9 cellular contexts compared by ENCODE assay signal in the genomic region with DNA sequence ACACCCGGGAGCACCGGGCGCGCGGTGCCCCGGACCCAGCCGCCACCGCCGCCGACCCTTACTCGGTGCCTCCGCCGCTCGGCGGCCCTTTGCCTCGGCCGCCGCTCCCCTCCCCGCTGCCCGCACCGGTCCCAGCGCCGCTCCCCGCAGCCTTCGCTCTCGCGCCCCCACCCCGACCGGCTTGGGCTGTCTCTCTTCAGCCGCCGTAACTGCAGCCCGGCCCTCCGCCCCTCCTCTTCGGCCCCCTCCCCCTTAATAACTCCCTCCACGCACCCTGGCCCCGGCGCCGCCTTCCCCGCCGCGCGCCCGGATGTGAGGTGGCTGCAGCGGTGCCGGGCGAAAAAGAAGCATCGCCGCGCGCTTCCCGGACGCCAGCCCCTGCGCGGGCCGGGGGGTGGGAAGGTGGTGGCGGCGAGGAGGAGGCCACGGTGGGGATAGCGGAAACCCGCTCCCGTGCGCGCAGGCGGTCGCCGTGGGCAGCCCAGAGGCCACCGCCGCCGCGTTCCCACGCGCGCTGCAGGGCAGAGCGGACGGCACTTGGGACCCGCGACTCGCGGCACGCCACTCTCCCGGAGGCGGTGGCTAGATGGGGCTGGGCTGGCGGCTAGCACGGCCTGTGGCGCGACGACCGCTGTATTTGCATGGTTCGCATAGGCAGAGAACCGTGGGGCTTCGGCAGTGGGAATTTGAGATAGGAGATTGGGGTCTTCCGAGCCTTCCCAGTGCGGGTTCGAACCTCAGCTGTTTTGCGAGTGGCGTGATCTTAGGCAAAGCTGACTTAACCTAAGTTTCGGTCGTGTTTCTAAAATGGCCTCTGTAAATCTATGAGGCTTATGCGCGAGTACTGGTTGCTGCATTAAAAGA. TPM values are rescaled to one million over a fixed set of nuclear protein-coding genes. Genes with fewer than 3 reads are reported as not detected.
DNase-seq lines count a peak whose midpoint lies in the region; ATAC-seq, FAIRE-seq and TF ChIP-seq lines count a peak whose summit lies in the region.
"Had no signal": no experiment of that assay in that cellular context is flagged by ENCODE, and none has a peak within 500 bp of the region (broad histone marks: within the 10 kb centered on the region; RNA-seq: fewer than 3 reads in every experiment).

A gene with protein sequence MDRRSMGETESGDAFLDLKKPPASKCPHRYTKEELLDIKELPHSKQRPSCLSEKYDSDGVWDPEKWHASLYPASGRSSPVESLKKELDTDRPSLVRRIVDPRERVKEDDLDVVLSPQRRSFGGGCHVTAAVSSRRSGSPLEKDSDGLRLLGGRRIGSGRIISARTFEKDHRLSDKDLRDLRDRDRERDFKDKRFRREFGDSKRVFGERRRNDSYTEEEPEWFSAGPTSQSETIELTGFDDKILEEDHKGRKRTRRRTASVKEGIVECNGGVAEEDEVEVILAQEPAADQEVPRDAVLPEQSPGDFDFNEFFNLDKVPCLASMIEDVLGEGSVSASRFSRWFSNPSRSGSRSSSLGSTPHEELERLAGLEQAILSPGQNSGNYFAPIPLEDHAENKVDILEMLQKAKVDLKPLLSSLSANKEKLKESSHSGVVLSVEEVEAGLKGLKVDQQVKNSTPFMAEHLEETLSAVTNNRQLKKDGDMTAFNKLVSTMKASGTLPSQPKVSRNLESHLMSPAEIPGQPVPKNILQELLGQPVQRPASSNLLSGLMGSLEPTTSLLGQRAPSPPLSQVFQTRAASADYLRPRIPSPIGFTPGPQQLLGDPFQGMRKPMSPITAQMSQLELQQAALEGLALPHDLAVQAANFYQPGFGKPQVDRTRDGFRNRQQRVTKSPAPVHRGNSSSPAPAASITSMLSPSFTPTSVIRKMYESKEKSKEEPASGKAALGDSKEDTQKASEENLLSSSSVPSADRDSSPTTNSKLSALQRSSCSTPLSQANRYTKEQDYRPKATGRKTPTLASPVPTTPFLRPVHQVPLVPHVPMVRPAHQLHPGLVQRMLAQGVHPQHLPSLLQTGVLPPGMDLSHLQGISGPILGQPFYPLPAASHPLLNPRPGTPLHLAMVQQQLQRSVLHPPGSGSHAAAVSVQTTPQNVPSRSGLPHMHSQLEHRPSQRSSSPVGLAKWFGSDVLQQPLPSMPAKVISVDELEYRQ (minus strand): TSS at position 211 of the 864 bp plus-strand sequence. CDS start 1,124 bp downstream, outside the sequence.

- H3K27me3 ChIP-seq in H1 (replicated peaks in 1 of 4; ENCODE audit: control insufficient read depth in 3 of 4, extremely low read depth in 1 of 4, insufficient read depth in 3 of 4, low read length in 3 of 4): peaks cover 0 to 5% (median 2%) of the 10 kb centered on the region in 4 experiments; a peak in 1 of 7 replicates

- no peaks in the 10 kb centered on the region for H3K9me3 ChIP-seq in H1 (ENCODE audit: insufficient read depth in 2 of 2, low read depth in 1 of 2, low read length in 1 of 2)

- H3K27ac ChIP-seq in H1 (ENCODE audit: low read depth, low read length): peak within 1 kb of the TSS; percentile 45

- TF ChIP-seq POLR2A in GM19099 (IDR thresholded peaks at IDR 0.05; ENCODE audit: extremely low read depth, insufficient read length, low read depth) (peak; percentile 68), H1 (IDR thresholded peaks at IDR 0.05; ENCODE audit: control extremely low read depth in 1 of 2, low read depth in 2 of 2, low read length in 2 of 2) (no peak)

- H2AFZ ChIP-seq in H1 (ENCODE audit: low read length): peak within 1 kb of the TSS; percentile 64; the same call in 1 of the 2 replicates

- H3K4me1 Mint-ChIP-seq in activated CD8-positive, alpha-beta memory T cell treated with anti-CD3 and anti-CD28 coated beads, Interleukin-2, amount 10 ng/mL, durations not matched to agents 7 days and 5 days: peaks cover 45% of the 10 kb centered on the region

- no peaks in the 10 kb centered on the region for H4K20me1 ChIP-seq in H1 (replicated peaks in 1 of 2; ENCODE audit: control insufficient read depth in 1 of 2, insufficient read depth in 2 of 2, low read length in 2 of 2)

- H2BK5ac ChIP-seq in H1 (ENCODE audit: low read depth, low read length): peak within 1 kb of the TSS; percentile 93

- peaks cover 0 to 9% of the 10 kb centered on the region in 2 experiments; a peak in 1 of 4 replicates for H3K79me2 ChIP-seq in H1 (ENCODE audit: control insufficient read depth in 1 of 2, insufficient read depth in 2 of 2, low read length in 2 of 2)

- peak within 1 kb of the TSS; percentile 77 to 92 (median 80) for H3K4me3 ChIP-seq in H1 (ENCODE audit: extremely low read depth in 1 of 4, insufficient read depth in 2 of 4, low read depth in 3 of 4, low read length in 4 of 4)

- H3K9ac ChIP-seq in H1 (replicated peaks in 1 of 4; ENCODE audit: extremely low read depth in 1 of 4, low read depth in 3 of 4, low read length in 3 of 4): peak within 1 kb of the TSS; percentile 67 to 80 (median 76)

- DNase-seq in AML-193 (lab: John Stamatoyannopoulos, UW): peak; percentile 59 to 72
- DNase-seq in NOMO-1 treated with DMSO at 0.1 percent for 48 hours (lab: John Stamatoyannopoulos, UW; ENCODE audit: unreplicated experiment): peak; percentile 76
- peak; percentile 86 for DNase-seq in activated CD8-positive, alpha-beta memory T cell treated with anti-CD3 and anti-CD28 coated beads, Interleukin-2, amount 10 ng/mL, durations not matched to agents 7 days and 5 days
- peak in 1 of 2 experiments; percentile 83 for DNase-seq in H1 (ENCODE audit: low read depth in 1 of 2, low spot score in 2 of 2)
- peak; percentile 93 for DNase-seq in mesenteric fat pad (ENCODE audit: low spot score)
- peak; percentile 73 for DNase-seq in stimulated activated CD8-positive, alpha-beta memory T cell treated with anti-CD3 and anti-CD28 coated beads, Interleukin-12 subunit alpha, Interleukin-12 subunit beta, amount 100 ng/mL, for 4 hours (ENCODE audit: low read depth)

- no peaks in the 10 kb centered on the region for H3K79me1 ChIP-seq in H1 (ENCODE audit: low read depth, low read length)

- H2BK120ac ChIP-seq in H1 (replicated peaks; ENCODE audit: low read depth, low read length): no peak within 1 kb of the TSS

- POLR2A ChIA-PET in H1 (lab: Charles Lee; ENCODE audit: partially characterized antibody): interaction anchor here (0.6 to 1.2 kb wide), 3 partner anchors 128 to 244 kb away, joined by 3 to 8 read pairs (median 3); a partner anchor contains a TSS

- peak within 1 kb of the TSS; percentile 88; the same call in 1 of the 2 replicates for H2BK15ac ChIP-seq in H1 (ENCODE audit: low read length)

- H3K36me3 Mint-ChIP-seq in activated CD8-positive, alpha-beta memory T cell treated with anti-CD3 and anti-CD28 coated beads, Interleukin-2, amount 10 ng/mL, durations not matched to agents 7 days and 5 days: peaks cover 21% of the 10 kb centered on the region

- CTCF ChIA-PET in activated CD8-positive, alpha-beta memory T cell treated with anti-CD3 and anti-CD28 coated beads, Interleukin-2, amount 10 ng/mL, durations not matched to agents 7 days and 5 days (lab: Charles Lee): interaction anchor here (1.2 to 1.6 kb wide), 3 partner anchors 38 to 145 kb away, joined by 3 to 7 read pairs (median 5); no protein-coding TSS in a partner anchor
- CTCF ChIA-PET in H1 (lab: Charles Lee; ENCODE audit: partially characterized antibody): no interaction called here

- H4K91ac ChIP-seq in H1 (replicated peaks; ENCODE audit: insufficient read length, low read length): peak within 1 kb of the TSS; percentile 90

- peak within 1 kb of the TSS; percentile 83 for H4K5ac ChIP-seq in H1 (ENCODE audit: insufficient read length, low read depth, low read length)

- H4K8ac ChIP-seq in H1 (ENCODE audit: extremely low read depth, insufficient read depth, low read length): peak within 1 kb of the TSS; percentile 98

- TF ChIP-seq CTCF in H1 (IDR thresholded peaks at IDR 0.05; ENCODE audit: control extremely low read depth in 1 of 3, insufficient read depth in 1 of 3, low read depth in 1 of 3, low read length in 3 of 3): no peak

- peaks cover 0 to 15% (median 0%) of the 10 kb centered on the region in 4 experiments; a peak in 1 of 8 replicates for H3K36me3 ChIP-seq in H1 (ENCODE audit: control insufficient read depth in 2 of 4, insufficient read depth in 4 of 4, low read length in 3 of 4)

- H3K23ac ChIP-seq in H1 (ENCODE audit: insufficient read length): no peak within 1 kb of the TSS

- peaks cover 7% of the 10 kb centered on the region; the same call in 1 of the 2 replicates for H3K23me2 ChIP-seq in H1 (ENCODE audit: low read depth, low read length)

- H3K14ac ChIP-seq in H1 (ENCODE audit: insufficient read length): no peak within 1 kb of the TSS

- H3K4me2 ChIP-seq in H1 (ENCODE audit: insufficient read depth in 1 of 2, low read depth in 2 of 2, low read length in 2 of 2): peak within 1 kb of the TSS; percentile 92 to 94

- peak within 1 kb of the TSS; percentile 93 for H3K4ac ChIP-seq in H1 (replicated peaks; ENCODE audit: insufficient read length, low read depth, low read length)

- H3K9me3 Mint-ChIP-seq in activated CD8-positive, alpha-beta memory T cell treated with anti-CD3 and anti-CD28 coated beads, Interleukin-2, amount 10 ng/mL, durations not matched to agents 7 days and 5 days (ENCODE audit: low read depth): no peaks in the 10 kb centered on the region

- peak within 1 kb of the TSS; percentile 90 for H3K18ac ChIP-seq in H1 (ENCODE audit: extremely low read depth, low read length)

- WGBS in H1 (ENCODE audit: extremely low coverage in 1 of 2, insufficient coverage in 1 of 2, insufficient read length in 1 of 2, insufficient replicate concordance in 2 of 2, low coverage in 1 of 2, low lambda C conversion rate in 2 of 2, missing lambda C conversion rate in 1 of 2), 2 experiments: 2% methylated on average over 46 of the region's 100 CpGs; no CpG with 5 or more reads in 1 of the 2 experiments

- peak within 1 kb of the TSS; percentile 7 for H2BK12ac ChIP-seq in H1 (ENCODE audit: low read depth, low read length)

- H3K4me3 Mint-ChIP-seq in activated CD8-positive, alpha-beta memory T cell treated with anti-CD3 and anti-CD28 coated beads, Interleukin-2, amount 10 ng/mL, durations not matched to agents 7 days and 5 days: peak within 1 kb of the TSS; percentile 92

- no peak within 1 kb of the TSS; the same call in 1 of the 2 replicates for H2AK5ac ChIP-seq in H1 (ENCODE audit: low read depth, low read length)

- peak; percentile 44 for ATAC-seq in HG03460 (IDR thresholded peaks at IDR 0.05; ENCODE audit: unreplicated experiment)
- ATAC-seq in activated CD8-positive, alpha-beta memory T cell treated with anti-CD3 and anti-CD28 coated beads, Interleukin-2, amount 10 ng/mL, durations not matched to agents 7 days and 5 days: peak; percentile 76

- TF ChIP-seq EP300 in H1 (IDR thresholded peaks at IDR 0.05; ENCODE audit: borderline replicate concordance in 1 of 2, low read depth in 2 of 2, low read length in 2 of 2): peak in 1 of 2 experiments; percentile 10; a peak in 1 of 3 replicates

- H3K27me3 Mint-ChIP-seq in activated CD8-positive, alpha-beta memory T cell treated with anti-CD3 and anti-CD28 coated beads, Interleukin-2, amount 10 ng/mL, durations not matched to agents 7 days and 5 days: no peaks in the 10 kb centered on the region

- H3K4me1 ChIP-seq in H1 (replicated peaks in 1 of 4; ENCODE audit: control insufficient read depth in 3 of 4, insufficient read depth in 4 of 4, low read length in 3 of 4): peaks cover 1 to 11% (median 11%) of the 10 kb centered on the region in 4 experiments; a peak in 4 of 7 replicates

- TF ChIP-seq RAD21 in H1 (IDR thresholded peaks at IDR 0.05 in 1 of 2, conservative IDR thresholded peaks at IDR 0.05 in 1 of 2; ENCODE audit: low read depth in 2 of 2, low read length in 2 of 2): no peak

- peak within 1 kb of the TSS; percentile 99 for H3K27ac Mint-ChIP-seq in activated CD8-positive, alpha-beta memory T cell treated with anti-CD3 and anti-CD28 coated beads, Interleukin-2, amount 10 ng/mL, durations not matched to agents 7 days and 5 days

- H3K56ac ChIP-seq in H1 (replicated peaks; ENCODE audit: insufficient read length, low read depth, low read length): peak within 1 kb of the TSS; percentile 1

- H2BK20ac ChIP-seq in H1 (ENCODE audit: low read length): no peak within 1 kb of the TSS

- FAIRE-seq in H1 (lab: Jason Lieb, UNC): no peak
- FAIRE-seq: colon had no signal

RNA-seq across cellular contexts. Expression of the gene that starts here (rescaled TPM):
- total RNA-seq in activated CD8-positive, alpha-beta memory T cell treated with anti-CD3 and anti-CD28 coated beads, Interleukin-2, amount 10 ng/mL, durations not matched to agents 7 days and 5 days: 10 to 100 TPM; 39.1 to 50.4 TPM
- 23.2 and 23.6 TPM in 2 replicates for total RNA-seq in H1 (2021; fragmentation: NEBNext Ultra II Directional; extraction: Animal tissue kit (Norgen Biotek cat#: 25700))
- 18.7 and 21.9 TPM in 2 replicates for polyA plus RNA-seq in H1 (2011; rRNA removed)
- 16.2 TPM for polyA plus RNA-seq in H1 (2011; cell fraction: cytosol; rRNA removed)
- polyA plus RNA-seq in H1 (2011; cell fraction: nucleus; rRNA removed): 20.7 TPM
- polyA plus RNA-seq in H1 (2012, experiment 1 of 2): 17.3 to 20.0 TPM (median 18.3 TPM) in 4 replicates
- 3.3 TPM for polyA plus RNA-seq in H1 (2012, experiment 2 of 2)
- 12.2 TPM for polyA plus RNA-seq in H1 (2013, experiment 1 of 2)
- polyA plus RNA-seq in H1 (2013, experiment 2 of 2): 12.4 TPM
- polyA minus RNA-seq in H1 (2011; rRNA and poly(A)+ RNA removed): 25.8 and 26.2 TPM in 2 replicates
- 11.4 TPM for polyA minus RNA-seq in H1 (2011; cell fraction: cytosol; rRNA and poly(A)+ RNA removed)
- 24.8 TPM for polyA minus RNA-seq in H1 (2011; cell fraction: nucleus; rRNA and poly(A)+ RNA removed)
- 23.8 TPM for total RNA-seq in mesenteric fat pad
